1 cellular context compared by ENCODE assay signal in genomic region chr5:127040779-127041520, GRCh38.
TF ChIP-seq lines count a peak whose summit lies in the region.

No MANE protein-coding gene starts in this region.

TF ChIP-seq in HEK293, 187 proteins besides CTCF, POLR2A, EP300 and RAD21 (continued from another document):
- peak; percentile 61 for TF ChIP-seq ZNF366 (tag by site-specific recombination; conservative IDR thresholded peaks at IDR 0.05)
- peak; percentile 36; the same call in 1 of the 2 replicates for TF ChIP-seq ZNF629 (tag by site-specific recombination; IDR thresholded peaks at IDR 0.05)
- no peak for TF ChIP-seq OVOL3 (tag by site-specific recombination; IDR thresholded peaks at IDR 0.05)
- no peak; the same call in 1 of the 2 replicates for TF ChIP-seq ZBTB17 (tag by site-specific recombination; IDR thresholded peaks at IDR 0.05)
- no peak for TF ChIP-seq ZNF174 (tag by site-specific recombination; IDR thresholded peaks at IDR 0.05)
- peak; percentile 52; the same call in 1 of the 2 replicates for TF ChIP-seq OSR2 (tag by site-specific recombination; IDR thresholded peaks at IDR 0.05)
- peak; percentile 69; the same call in 1 of the 2 replicates for TF ChIP-seq MZF1 (tag by site-specific recombination; IDR thresholded peaks at IDR 0.05; ENCODE audit: borderline replicate concordance)
- 0 out of 2 replicates have a peak, but pooled peaks have one; percentile 29 for TF ChIP-seq ZNF18 (tag by site-specific recombination; IDR thresholded peaks at IDR 0.05)
- TF ChIP-seq KLF17 (tag by site-specific recombination; IDR thresholded peaks at IDR 0.05): peak; percentile 70; the same call in 1 of the 2 replicates
- no peak for TF ChIP-seq ZNF560 (tag by site-specific recombination; IDR thresholded peaks at IDR 0.05; ENCODE audit: borderline replicate concordance)
- TF ChIP-seq ZNF335 (tag by site-specific recombination; conservative IDR thresholded peaks at IDR 0.05): peak; percentile 81
- TF ChIP-seq ZNF2 (tag by site-specific recombination; IDR thresholded peaks at IDR 0.05): 0 out of 2 replicates have a peak, but pooled peaks have one; percentile 15
- peak; percentile 66; the same call in 1 of the 2 replicates for TF ChIP-seq ZBTB44 (tag by site-specific recombination; IDR thresholded peaks at IDR 0.05)
- no peak for TF ChIP-seq ZBTB10 (tag by site-specific recombination; IDR thresholded peaks at IDR 0.05)
- TF ChIP-seq GLIS2 (tag by site-specific recombination; IDR thresholded peaks at IDR 0.05): no peak
- peak; percentile 60; the same call in 1 of the 2 replicates for TF ChIP-seq SP3 (tag by site-specific recombination; IDR thresholded peaks at IDR 0.05)
- TF ChIP-seq KLF7 (tag by site-specific recombination; IDR thresholded peaks at IDR 0.05; ENCODE audit: borderline replicate concordance): peak; percentile 86
- TF ChIP-seq ZNF843 (tag by site-specific recombination; IDR thresholded peaks at IDR 0.05): 0 out of 2 replicates have a peak, but pooled peaks have one; percentile 29
- peak; percentile 64 for TF ChIP-seq SP7 (tag by site-specific recombination; IDR thresholded peaks at IDR 0.05)
- no peak for TF ChIP-seq ZNF10 (tag by site-specific recombination; IDR thresholded peaks at IDR 0.05)
- no peak for TF ChIP-seq ZNF768 (tag by site-specific recombination; IDR thresholded peaks at IDR 0.05)
- no peak for TF ChIP-seq ZNF16 (tag by site-specific recombination; IDR thresholded peaks at IDR 0.05; ENCODE audit: low read depth)
- peak; percentile 44; the same call in 1 of the 2 replicates for TF ChIP-seq GLI2 (tag by site-specific recombination; IDR thresholded peaks at IDR 0.05; ENCODE audit: borderline replicate concordance, low read depth)
- TF ChIP-seq PATZ1 (tag by site-specific recombination; IDR thresholded peaks at IDR 0.05): 0 out of 2 replicates have a peak, but pooled peaks have one; percentile 33
- TF ChIP-seq ZFHX2 (tag by site-specific recombination; conservative IDR thresholded peaks at IDR 0.05): peak; percentile 75
- TF ChIP-seq KLF1 (tag by site-specific recombination; IDR thresholded peaks at IDR 0.05): peak; percentile 93
- peak; percentile 73; the same call in 1 of the 2 replicates for TF ChIP-seq KLF10 (tag by site-specific recombination; IDR thresholded peaks at IDR 0.05)
